Comparison of ENCODE assay signal across 21 cellular contexts in the genomic region with DNA sequence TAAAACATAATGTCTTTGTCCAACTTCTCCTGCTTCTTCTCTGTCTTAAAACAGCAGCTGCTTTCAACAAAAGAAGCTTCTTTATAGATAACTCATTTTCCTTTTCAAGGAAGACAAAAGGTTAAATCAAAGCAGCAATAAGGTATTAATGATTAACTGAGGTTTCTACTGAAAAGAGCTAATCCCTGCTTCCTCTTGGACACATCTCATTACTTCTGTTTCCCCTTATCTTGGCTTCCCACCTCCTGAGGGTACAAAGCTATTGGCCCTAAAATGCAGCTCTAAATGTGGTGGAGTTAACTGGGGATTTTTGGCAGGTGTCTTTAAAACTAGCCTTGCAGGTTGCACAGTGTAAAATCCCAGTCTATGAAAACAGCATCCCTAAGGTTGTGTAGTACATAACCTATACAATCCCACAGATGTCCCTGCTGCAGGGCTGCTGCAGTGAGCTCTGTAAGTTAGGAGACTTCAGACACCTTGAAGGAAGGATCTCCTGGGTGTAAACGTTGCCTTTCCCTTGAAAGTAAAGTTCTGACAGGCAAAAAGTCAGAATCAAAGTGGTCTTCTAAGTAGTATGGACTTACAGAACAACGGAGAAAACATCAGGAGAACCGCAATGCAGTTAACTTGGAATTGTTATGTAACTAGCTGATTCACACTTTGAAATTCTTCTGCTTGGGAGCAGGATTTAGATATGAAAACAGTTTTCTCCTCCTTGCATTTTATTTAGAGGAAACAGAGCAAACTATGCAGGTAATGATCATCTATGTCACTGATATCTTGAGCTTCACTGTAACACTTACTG.
A peak's percentile ranks its signal among the peaks of the same experiment; 100 is the strongest.
DNase-seq lines count a peak whose midpoint lies in the region; ATAC-seq, FAIRE-seq and TF ChIP-seq lines count a peak whose summit lies in the region.
"Had no signal": no experiment of that assay in that cellular context is flagged by ENCODE, and none has a peak within 500 bp of the region (broad histone marks: within the 10 kb centered on the region; RNA-seq: fewer than 3 reads in every experiment).

No MANE protein-coding gene starts in this region.

- no peak for DNase-seq in K562 (ENCODE audit: extremely low read depth in 1 of 4, low spot score in 3 of 4)
- peak; percentile 62 for DNase-seq in kidney tubule cell (ENCODE audit: low spot score)
- DNase-seq in stimulated activated effector memory CD8-positive, alpha-beta T cell treated with anti-CD3 and anti-CD28 coated beads, Interleukin-12 subunit alpha, Interleukin-12 subunit beta, amount 100 ng/mL, for 72 hours (ENCODE audit: low spot score in 2 of 2): no peak
- DNase-seq in inferior parietal cortex (ENCODE audit: extremely low spot score): no peak
- DNase-seq in stimulated activated naive CD4-positive, alpha-beta T cell (lab: John Stamatoyannopoulos, UW): no peak
- no peak for DNase-seq in hepatic stellate cell (ENCODE audit: low spot score)
- DNase-seq: activated CD8-positive, alpha-beta T cell treated with anti-CD3 and anti-CD28 coated beads for 36 hours; amniotic stem cell; C1 segment of cervical spinal cord; foreskin melanocyte; NCI-H748 treated with DMSO at 0.1 percent for 48 hours; Peyer's patch; testis had no signal

- no peak for TF ChIP-seq CTCF in K562 (IDR thresholded peaks at IDR 0.05 in 2 of 3, conservative IDR thresholded peaks at IDR 0.05 in 1 of 3; ENCODE audit: insufficient read depth in 2 of 3, low read depth in 1 of 3, low read length in 3 of 3)

- ATAC-seq in K562: no peak
- no peak for ATAC-seq in stimulated activated effector memory CD8-positive, alpha-beta T cell treated with anti-CD3 and anti-CD28 coated beads, Interleukin-12 subunit alpha, Interleukin-12 subunit beta, amount 100 ng/mL, for 72 hours
- ATAC-seq: activated CD8-positive, alpha-beta T cell treated with anti-CD3 and anti-CD28 coated beads for 36 hours; sciatic nerve; SK-N-SH treated with all-trans-retinoic acid at 6 μM for 48 hours had no signal

- no peak overlapping the region for H2AFZ ChIP-seq in K562 (ENCODE audit: low read depth, low read length)

- no peaks in the 10 kb centered on the region for H4K20me1 ChIP-seq in K562 (replicated peaks; ENCODE audit: control insufficient read depth, insufficient read depth, low read length)

- CTCF ChIA-PET in K562 (lab: Yijun Ruan, JAX; ENCODE audit: low intra/inter-chr PET ratio): no interaction called here

- TF ChIP-seq RAD21 in K562 (CRISPR knock-in tag; conservative IDR thresholded peaks at IDR 0.05 in 1 of 2, IDR thresholded peaks at IDR 0.05 in 1 of 2): no peak

- H3K4me1 Mint-ChIP-seq in stimulated activated effector memory CD8-positive, alpha-beta T cell treated with anti-CD3 and anti-CD28 coated beads, Interleukin-12 subunit alpha, Interleukin-12 subunit beta, amount 100 ng/mL, for 72 hours: peaks cover 31% of the 10 kb centered on the region

- H3K27ac ChIP-seq in HUES48 (ENCODE audit: low read depth, low read length): peak overlapping the region; percentile 31
- no peak overlapping the region for H3K27ac ChIP-seq in K562 (ENCODE audit: extremely low read depth, low read depth, low read length)
- H3K27ac ChIP-seq: neutrophil, testis had no signal

- intact Hi-C loops in K562 (cut with micrococcal nuclease): no loop called here

- no peak for TF ChIP-seq EP300 in K562 (IDR thresholded peaks at IDR 0.05; ENCODE audit: low read length)

- H3K9ac ChIP-seq in HUES48 (ENCODE audit: low read depth, low read length) (no peak overlapping the region), K562 (ENCODE audit: insufficient read depth in 1 of 2, low read depth in 2 of 2, low read length in 2 of 2) (no peak overlapping the region)

- H3K9me1 ChIP-seq in K562 (ENCODE audit: control insufficient read depth, insufficient read depth, low read length): no peaks in the 10 kb centered on the region

- POLR2A ChIA-PET in K562 (lab: Yijun Ruan, JAX): interaction anchor here (1.1 kb wide), 1 partner anchor 18 kb away, joined by 3 read pairs; no protein-coding TSS in a partner anchor

- WGBS in K562 (ENCODE audit: insufficient coverage, low coverage, missing lambda C conversion rate): 0% methylated on average over 3 of the region's 3 CpGs

- H3K4me3 ChIP-seq in HUES48 (ENCODE audit: low read depth, low read length): no peak overlapping the region
- H3K4me3 ChIP-seq in K562: no peak overlapping the region
- H3K4me3 ChIP-seq: testis had no signal

- in situ Hi-C loops in K562 (cut with MboI): no loop called here

- no peaks in the 10 kb centered on the region for H3K9me3 Mint-ChIP-seq in stimulated activated effector memory CD8-positive, alpha-beta T cell treated with anti-CD3 and anti-CD28 coated beads, Interleukin-12 subunit alpha, Interleukin-12 subunit beta, amount 100 ng/mL, for 72 hours
- H3K9me3 Mint-ChIP-seq: activated CD8-positive, alpha-beta T cell treated with anti-CD3 and anti-CD28 coated beads for 36 hours; activated T-helper 1 cell treated with anti-CD3 and anti-CD28 coated beads, Interleukin-12 subunit alpha, Interleukin-12 subunit beta, Interleukin-2, Interleukin-4 antibody, amounts not matched to agents 30 ng/mL and 10 ng/mL and 1 ng/mL, durations not matched to agents 14 hours and 24 hours and 36 hours; IgD-negative memory B cell; memory B cell had no signal

- H3K9me3 ChIP-seq in HUES48 (ENCODE audit: control insufficient read depth, insufficient read depth, low read length) (no peaks in the 10 kb centered on the region), K562 (replicated peaks; ENCODE audit: control insufficient read depth, insufficient read depth, low read depth, low read length) (no peaks in the 10 kb centered on the region)
- H3K9me3 ChIP-seq: neutrophil, Peyer's patch, testis had no signal

- FAIRE-seq in K562 (lab: Jason Lieb, UNC): no peak
- FAIRE-seq: TTC549 had no signal

- no peaks in the 10 kb centered on the region for H3K79me2 ChIP-seq in K562 (ENCODE audit: control insufficient read depth, insufficient read depth, low read length)

- peaks cover 21% of the 10 kb centered on the region for H3K36me3 ChIP-seq in HUES48 (ENCODE audit: control insufficient read depth, insufficient read depth, low read length)
- no peaks in the 10 kb centered on the region for H3K36me3 ChIP-seq in K562 (ENCODE audit: control insufficient read depth, insufficient read depth, low read length)
- H3K36me3 ChIP-seq: neutrophil had no signal

- peaks cover 100% of the 10 kb centered on the region for H3K36me3 Mint-ChIP-seq in stimulated activated effector memory CD8-positive, alpha-beta T cell treated with anti-CD3 and anti-CD28 coated beads, Interleukin-12 subunit alpha, Interleukin-12 subunit beta, amount 100 ng/mL, for 72 hours

- no peak overlapping the region for H3K4me2 ChIP-seq in K562 (ENCODE audit: insufficient read depth, low read length)

- no peak for TF ChIP-seq POLR2A in K562 (conservative IDR thresholded peaks at IDR 0.05)

- H3K27ac Mint-ChIP-seq in stimulated activated effector memory CD8-positive, alpha-beta T cell treated with anti-CD3 and anti-CD28 coated beads, Interleukin-12 subunit alpha, Interleukin-12 subunit beta, amount 100 ng/mL, for 72 hours: peak overlapping the region; percentile 78
- H3K27ac Mint-ChIP-seq: activated T-helper 1 cell treated with anti-CD3 and anti-CD28 coated beads, Interleukin-12 subunit alpha, Interleukin-12 subunit beta, Interleukin-2, Interleukin-4 antibody, amounts not matched to agents 30 ng/mL and 10 ng/mL and 1 ng/mL, durations not matched to agents 14 hours and 24 hours and 36 hours; IgD-negative memory B cell; memory B cell had no signal

- BruUV-seq in K562 (replicated peaks; lab: Mats Ljungman, UMichigan): no TSS peak

- no peak overlapping the region for H3K4me3 Mint-ChIP-seq in stimulated activated effector memory CD8-positive, alpha-beta T cell treated with anti-CD3 and anti-CD28 coated beads, Interleukin-12 subunit alpha, Interleukin-12 subunit beta, amount 100 ng/mL, for 72 hours
- H3K4me3 Mint-ChIP-seq: activated CD8-positive, alpha-beta T cell treated with anti-CD3 and anti-CD28 coated beads for 36 hours; activated T-helper 1 cell treated with anti-CD3 and anti-CD28 coated beads, Interleukin-12 subunit alpha, Interleukin-12 subunit beta, Interleukin-2, Interleukin-4 antibody, amounts not matched to agents 30 ng/mL and 10 ng/mL and 1 ng/mL, durations not matched to agents 14 hours and 24 hours and 36 hours; IgD-negative memory B cell; memory B cell had no signal

- H3K27me3 ChIP-seq in HUES48 (ENCODE audit: control insufficient read depth, insufficient read depth, low read length) (no peaks in the 10 kb centered on the region), K562 (ENCODE audit: control insufficient read depth in 2 of 2, insufficient read depth in 2 of 2, low read length in 2 of 2) (peaks cover 6 to 24% of the 10 kb centered on the region in 2 experiments; a peak in 4 of 5 replicates)
- H3K27me3 ChIP-seq: neutrophil, Peyer's patch, testis had no signal

- H3K4me1 ChIP-seq in HUES48 (ENCODE audit: control insufficient read depth, insufficient read depth, low read length) (peaks cover 27% of the 10 kb centered on the region), K562 (replicated peaks in 1 of 2; ENCODE audit: control insufficient read depth in 2 of 2, insufficient read depth in 2 of 2, low read length in 2 of 2) (no peaks in the 10 kb centered on the region)
- H3K4me1 ChIP-seq: testis had no signal

TF ChIP-seq in K562, 482 proteins besides CTCF, POLR2A, EP300 and RAD21:
- TF ChIP-seq ZBED1 (IDR thresholded peaks at IDR 0.05): no peak
- TF ChIP-seq RCOR1 (IDR thresholded peaks at IDR 0.05; ENCODE audit: borderline replicate concordance in 1 of 2, low read depth in 2 of 2, low read length in 2 of 2): 0 out of 4 replicates have a peak, but pooled peaks of 1 of the 2 experiments have one; percentile 16
- TF ChIP-seq KDM1A (IDR thresholded peaks at IDR 0.05): peak; percentile 61 to 68; a peak in 2 of 4 replicates
- 0 out of 2 replicates have a peak, but pooled peaks have one; percentile 19 for TF ChIP-seq CBFA2T3 (IDR thresholded peaks at IDR 0.05)
- TF ChIP-seq PCBP1 (IDR thresholded peaks at IDR 0.05; ENCODE audit: low read depth, low read length, poor library complexity, severe bottlenecking): no peak
